1 cellular context compared by ENCODE assay signal in genomic region chr1:168178227-168178637, GRCh38.
TF ChIP-seq lines count a peak whose summit lies in the region.

No MANE protein-coding gene starts in this region.

TF ChIP-seq in WTC11, 78 proteins besides CTCF, POLR2A, EP300 and RAD21 (continued from another document):
- TF ChIP-seq, protein P1, sequence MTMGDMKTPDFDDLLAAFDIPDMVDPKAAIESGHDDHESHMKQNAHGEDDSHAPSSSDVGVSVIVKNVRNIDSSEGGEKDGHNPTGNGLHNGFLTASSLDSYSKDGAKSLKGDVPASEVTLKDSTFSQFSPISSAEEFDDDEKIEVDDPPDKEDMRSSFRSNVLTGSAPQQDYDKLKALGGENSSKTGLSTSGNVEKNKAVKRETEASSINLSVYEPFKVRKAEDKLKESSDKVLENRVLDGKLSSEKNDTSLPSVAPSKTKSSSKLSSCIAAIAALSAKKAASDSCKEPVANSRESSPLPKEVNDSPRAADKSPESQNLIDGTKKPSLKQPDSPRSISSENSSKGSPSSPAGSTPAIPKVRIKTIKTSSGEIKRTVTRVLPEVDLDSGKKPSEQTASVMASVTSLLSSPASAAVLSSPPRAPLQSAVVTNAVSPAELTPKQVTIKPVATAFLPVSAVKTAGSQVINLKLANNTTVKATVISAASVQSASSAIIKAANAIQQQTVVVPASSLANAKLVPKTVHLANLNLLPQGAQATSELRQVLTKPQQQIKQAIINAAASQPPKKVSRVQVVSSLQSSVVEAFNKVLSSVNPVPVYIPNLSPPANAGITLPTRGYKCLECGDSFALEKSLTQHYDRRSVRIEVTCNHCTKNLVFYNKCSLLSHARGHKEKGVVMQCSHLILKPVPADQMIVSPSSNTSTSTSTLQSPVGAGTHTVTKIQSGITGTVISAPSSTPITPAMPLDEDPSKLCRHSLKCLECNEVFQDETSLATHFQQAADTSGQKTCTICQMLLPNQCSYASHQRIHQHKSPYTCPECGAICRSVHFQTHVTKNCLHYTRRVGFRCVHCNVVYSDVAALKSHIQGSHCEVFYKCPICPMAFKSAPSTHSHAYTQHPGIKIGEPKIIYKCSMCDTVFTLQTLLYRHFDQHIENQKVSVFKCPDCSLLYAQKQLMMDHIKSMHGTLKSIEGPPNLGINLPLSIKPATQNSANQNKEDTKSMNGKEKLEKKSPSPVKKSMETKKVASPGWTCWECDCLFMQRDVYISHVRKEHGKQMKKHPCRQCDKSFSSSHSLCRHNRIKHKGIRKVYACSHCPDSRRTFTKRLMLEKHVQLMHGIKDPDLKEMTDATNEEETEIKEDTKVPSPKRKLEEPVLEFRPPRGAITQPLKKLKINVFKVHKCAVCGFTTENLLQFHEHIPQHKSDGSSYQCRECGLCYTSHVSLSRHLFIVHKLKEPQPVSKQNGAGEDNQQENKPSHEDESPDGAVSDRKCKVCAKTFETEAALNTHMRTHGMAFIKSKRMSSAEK (CRISPR knock-in tag; IDR thresholded peaks at IDR 0.05; ENCODE audit: borderline replicate concordance): no peak
- TF ChIP-seq ZNF423 (CRISPR knock-in tag; IDR thresholded peaks at IDR 0.05) (no peak), ATF3 (CRISPR knock-in tag; conservative IDR thresholded peaks at IDR 0.05) (no peak), AR (CRISPR knock-in tag; IDR thresholded peaks at IDR 0.05) (no peak), ZNF138 (CRISPR knock-in tag; conservative IDR thresholded peaks at IDR 0.05) (no peak), CBFB (CRISPR knock-in tag; IDR thresholded peaks at IDR 0.05; ENCODE audit: low read depth) (no peak), NR3C1 (CRISPR knock-in tag; conservative IDR thresholded peaks at IDR 0.05; ENCODE audit: low read depth) (no peak)
- TF ChIP-seq, protein P2, sequence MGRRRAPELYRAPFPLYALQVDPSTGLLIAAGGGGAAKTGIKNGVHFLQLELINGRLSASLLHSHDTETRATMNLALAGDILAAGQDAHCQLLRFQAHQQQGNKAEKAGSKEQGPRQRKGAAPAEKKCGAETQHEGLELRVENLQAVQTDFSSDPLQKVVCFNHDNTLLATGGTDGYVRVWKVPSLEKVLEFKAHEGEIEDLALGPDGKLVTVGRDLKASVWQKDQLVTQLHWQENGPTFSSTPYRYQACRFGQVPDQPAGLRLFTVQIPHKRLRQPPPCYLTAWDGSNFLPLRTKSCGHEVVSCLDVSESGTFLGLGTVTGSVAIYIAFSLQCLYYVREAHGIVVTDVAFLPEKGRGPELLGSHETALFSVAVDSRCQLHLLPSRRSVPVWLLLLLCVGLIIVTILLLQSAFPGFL (CRISPR knock-in tag; IDR thresholded peaks at IDR 0.05; ENCODE audit: borderline replicate concordance): no peak
